ENCODE assay signal across 26 cellular contexts in the genomic region with DNA sequence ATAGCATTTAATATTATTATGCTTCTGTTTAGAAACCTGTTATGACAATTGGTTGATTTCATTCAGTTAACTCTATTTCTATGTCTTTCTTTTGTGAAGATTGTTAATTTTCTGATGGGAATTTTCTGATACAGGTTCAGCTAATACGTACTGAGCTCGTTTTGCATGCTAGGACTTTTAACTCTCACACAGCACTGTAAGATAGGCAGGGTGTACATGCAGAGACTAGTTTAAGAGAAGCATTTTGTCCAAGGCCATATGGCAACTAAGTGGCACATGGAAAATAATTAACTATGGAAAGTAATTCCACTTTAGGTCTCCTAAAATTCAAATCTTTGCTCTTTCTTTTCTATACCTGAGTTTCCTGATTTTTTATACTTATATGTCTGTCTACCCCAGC.
DNase-seq lines count a peak whose midpoint lies in the region; ATAC-seq, FAIRE-seq and TF ChIP-seq lines count a peak whose summit lies in the region.
"Had no signal": no experiment of that assay in that cellular context is flagged by ENCODE, and none has a peak within 500 bp of the region (broad histone marks: within the 10 kb centered on the region; RNA-seq: fewer than 3 reads in every experiment).

No MANE protein-coding gene starts in this region.

- no peaks in the 10 kb centered on the region for H3K79me2 ChIP-seq in hepatocyte

- no peak for ATAC-seq in HG02970 (IDR thresholded peaks at IDR 0.05; ENCODE audit: low FRiP score, unreplicated experiment)
- ATAC-seq: CD8-positive, alpha-beta T cell; GM23338 had no signal

- H3K4me2 ChIP-seq in hepatocyte = peak overlapping the region; percentile 68
- H3K4me2 ChIP-seq: GM23338, SK-N-SH had no signal

- H3K4me3 ChIP-seq in bronchial epithelial cell (ENCODE audit: low read depth, low read length) (no peak overlapping the region), hepatocyte (no peak overlapping the region), suprapubic skin (no peak overlapping the region)
- H3K4me3 ChIP-seq: GM23338 had no signal

- no peaks in the 10 kb centered on the region for H3K9me2 ChIP-seq in hepatocyte (replicated peaks; ENCODE audit: insufficient read depth)
- H3K9me2 ChIP-seq: SK-N-SH had no signal

- FAIRE-seq in bronchial epithelial cell (lab: Jason Lieb, UNC) = no peak
- FAIRE-seq: HTR-8/SVneo had no signal

- H3K36me3 ChIP-seq in bronchial epithelial cell (ENCODE audit: control insufficient read depth, insufficient read depth, low read length) = peaks cover 2% of the 10 kb centered on the region
- H3K36me3 ChIP-seq in hepatocyte (replicated peaks; ENCODE audit: insufficient read depth, low read depth) = no peaks in the 10 kb centered on the region
- H3K36me3 ChIP-seq in suprapubic skin = no peaks in the 10 kb centered on the region

- H4K20me1 ChIP-seq in hepatocyte (ENCODE audit: insufficient read depth, poor library complexity, severe bottlenecking) = no peaks in the 10 kb centered on the region

- TF ChIP-seq POLR2A in suprapubic skin (IDR thresholded peaks at IDR 0.05) = no peak

- peaks cover 8% of the 10 kb centered on the region for H3K4me1 ChIP-seq in hepatocyte (ENCODE audit: insufficient read depth)
- peaks cover 7% of the 10 kb centered on the region for H3K4me1 ChIP-seq in suprapubic skin

- WGBS in hepatocyte (ENCODE audit: low lambda C conversion rate, missing lambda C conversion rate) = 78% methylated on average over 2 of the region's 2 CpGs
- WGBS in suprapubic skin = 63% methylated on average over 2 of the region's 2 CpGs

- H3K9me3 ChIP-seq in hepatocyte (ENCODE audit: low read depth) = no peaks in the 10 kb centered on the region
- no peaks in the 10 kb centered on the region for H3K9me3 ChIP-seq in suprapubic skin
- H3K9me3 ChIP-seq: Caco-2, SK-N-SH had no signal

- H3K27ac ChIP-seq in hepatocyte (peak overlapping the region; percentile 75), suprapubic skin (peak overlapping the region; percentile 81)
- H3K27ac ChIP-seq: C4-2B, RWPE1 had no signal

- H3K27me3 ChIP-seq in bronchial epithelial cell (ENCODE audit: control insufficient read depth, insufficient read depth, low read length) (no peaks in the 10 kb centered on the region), hepatocyte (no peaks in the 10 kb centered on the region), suprapubic skin (no peaks in the 10 kb centered on the region)

- no peak overlapping the region for H2AFZ ChIP-seq in hepatocyte
- H2AFZ ChIP-seq: GM23338 had no signal

- TF ChIP-seq EP300 in suprapubic skin (IDR thresholded peaks at IDR 0.05) = no peak

- TF ChIP-seq CTCF in bronchial epithelial cell (IDR thresholded peaks at IDR 0.05; ENCODE audit: insufficient read depth, low read length, severe bottlenecking) = no peak
- TF ChIP-seq CTCF in hepatocyte (IDR thresholded peaks at IDR 0.05; ENCODE audit: poor library complexity) = no peak
- no peak for TF ChIP-seq CTCF in suprapubic skin (IDR thresholded peaks at IDR 0.05)

- DNase-seq in NCI-H524 (lab: John Stamatoyannopoulos, UW) (peak; percentile 37 to 66), bronchial epithelial cell (ENCODE audit: low read depth) (peak; percentile 41), hepatocyte (ENCODE audit: low spot score) (no peak), suprapubic skin (ENCODE audit: low spot score in 2 of 2) (no peak), NCI-H1417 treated with DMSO at 0.1 percent for 48 hours (lab: John Stamatoyannopoulos, UW) (no peak), NCI-H510A treated with DMSO at 0.1 percent for 48 hours (lab: John Stamatoyannopoulos, UW) (no peak)
- DNase-seq: Caco-2; CD8-positive, alpha-beta T cell; DMS153; DND-41; H9; KBM-7; MV-4-11; NCI-H1105; NCI-H146; NCI-H2029; NCI-H446; NCI-H69; SHP77 treated with DMSO at 0.1 percent for 48 hours; SK-N-SH; SW 1271 had no signal

Comparison
In these comparisons a context has a peak if more than half of its experiments do, and no peak if none do; other contexts are left out.
1. DNase-seq: peak in NCI-H524 (2 of 2) and bronchial epithelial cell (single experiment); none in hepatocyte (single experiment), suprapubic skin (0 of 2), NCI-H1417 treated with DMSO at 0.1 percent for 48 hours (single experiment) and NCI-H510A treated with DMSO at 0.1 percent for 48 hours (single experiment).